ENCODE assay signal across 12 cellular contexts in genomic region chr2:47346107-47346506, GRCh38. TPM values are rescaled to one million over a fixed set of nuclear protein-coding genes. Genes with fewer than 3 reads are reported as not detected.
DNase-seq lines count a peak whose midpoint lies in the region; ATAC-seq, FAIRE-seq and TF ChIP-seq lines count a peak whose summit lies in the region.
"Had no signal": no experiment of that assay in that cellular context is flagged by ENCODE, and none has a peak within 500 bp of the region (broad histone marks: within the 10 kb centered on the region; RNA-seq: fewer than 3 reads in every experiment).

No MANE protein-coding gene starts in this region.

- no peaks in the 10 kb centered on the region for H3K27me3 Mint-ChIP-seq in mesothelial cell of epicardium (ENCODE audit: low read depth)

- POLR2A ChIA-PET in K562 (lab: Yijun Ruan, JAX), result interaction anchor here (1.2 to 1.6 kb wide), 3 partner anchors 9 to 29 kb away, joined by 3 to 4 read pairs (median 4); no protein-coding TSS in a partner anchor

- H3K9ac ChIP-seq in HUES6 (ENCODE audit: low read length) (peak overlapping the region; percentile 90), K562 (ENCODE audit: insufficient read depth in 1 of 2, low read depth in 2 of 2, low read length in 2 of 2) (no peak overlapping the region)

- TF ChIP-seq EP300 in K562 (IDR thresholded peaks at IDR 0.05; ENCODE audit: low read length), result no peak

- no peaks in the 10 kb centered on the region for H3K9me3 Mint-ChIP-seq in mesothelial cell of epicardium
- H3K9me3 Mint-ChIP-seq: activated T-helper 17 cell treated with anti-CD3 and anti-CD28 coated beads, Interleukin-2, amount 50 U/mL, for 72 hours; natural killer cell treated with Interleukin-12 subunit alpha and Interleukin-12 subunit beta and Interleukin-15 and Interleukin-18, amount 100 ng/mL, for 72 hours had no signal

- TF ChIP-seq CTCF in 22Rv1 (IDR thresholded peaks at IDR 0.05) (no peak), K562 (IDR thresholded peaks at IDR 0.05 in 2 of 3, conservative IDR thresholded peaks at IDR 0.05 in 1 of 3; ENCODE audit: insufficient read depth in 2 of 3, low read depth in 1 of 3, low read length in 3 of 3) (no peak), mesothelial cell of epicardium (IDR thresholded peaks at IDR 0.05; ENCODE audit: unreplicated experiment) (no peak), lower leg skin (IDR thresholded peaks at IDR 0.05) (no peak)

- no peaks in the 10 kb centered on the region for H4K20me1 ChIP-seq in K562 (replicated peaks; ENCODE audit: control insufficient read depth, insufficient read depth, low read length)

- intact Hi-C loops in K562 (cut with micrococcal nuclease), result no loop called here
- intact Hi-C loops in lower leg skin (cut with DNase I; ENCODE audit: low total_unique reads), result no loop called here

- ATAC-seq in K562 (no peak), HG03439 (IDR thresholded peaks at IDR 0.05; ENCODE audit: unreplicated experiment) (no peak)
- ATAC-seq: activated T-helper 17 cell treated with anti-CD3 and anti-CD28 coated beads, Interleukin-2, amount 50 U/mL, for 72 hours; natural killer cell treated with Interleukin-12 subunit alpha and Interleukin-12 subunit beta and Interleukin-15 and Interleukin-18, amount 100 ng/mL, for 72 hours had no signal

- H3K9me1 ChIP-seq in K562 (ENCODE audit: control insufficient read depth, insufficient read depth, low read length), result no peaks in the 10 kb centered on the region

- peak overlapping the region; percentile 99 for H3K27ac Mint-ChIP-seq in mesothelial cell of epicardium
- H3K27ac Mint-ChIP-seq: activated T-helper 17 cell treated with anti-CD3 and anti-CD28 coated beads, Interleukin-2, amount 50 U/mL, for 72 hours; natural killer cell treated with Interleukin-12 subunit alpha and Interleukin-12 subunit beta and Interleukin-15 and Interleukin-18, amount 100 ng/mL, for 72 hours had no signal

- peak overlapping the region; percentile 80 for H3K4me3 Mint-ChIP-seq in mesothelial cell of epicardium
- H3K4me3 Mint-ChIP-seq: activated T-helper 17 cell treated with anti-CD3 and anti-CD28 coated beads, Interleukin-2, amount 50 U/mL, for 72 hours; natural killer cell treated with Interleukin-12 subunit alpha and Interleukin-12 subunit beta and Interleukin-15 and Interleukin-18, amount 100 ng/mL, for 72 hours had no signal

- no peaks in the 10 kb centered on the region for H3K36me3 ChIP-seq in HUES6 (ENCODE audit: control insufficient read depth, insufficient read depth, low read length)
- H3K36me3 ChIP-seq in K562 (ENCODE audit: control insufficient read depth, insufficient read depth, low read length), result no peaks in the 10 kb centered on the region

- H3K4me1 ChIP-seq in HUES6 (ENCODE audit: control insufficient read depth, insufficient read depth, low read length), result peaks cover 36% of the 10 kb centered on the region
- H3K4me1 ChIP-seq in K562 (replicated peaks in 1 of 2; ENCODE audit: control insufficient read depth in 2 of 2, insufficient read depth in 2 of 2, low read length in 2 of 2), result peaks cover 7 to 16% of the 10 kb centered on the region in 2 experiments; a peak in 4 of 5 replicates

- DNase-seq in K562 (ENCODE audit: extremely low read depth in 1 of 4, low spot score in 3 of 4) (no peak), mesothelial cell of epicardium (ENCODE audit: low spot score in 2 of 2, unreplicated experiment in 2 of 2) (no peak), DMS 273 treated with DMSO at 0.1 percent for 48 hours (lab: John Stamatoyannopoulos, UW) (no peak), pons (ENCODE audit: low spot score) (no peak), lower leg skin (ENCODE audit: low spot score in 2 of 2) (no peak)
- DNase-seq: activated CD4-positive, alpha-beta T cell treated with anti-CD3 and anti-CD28 coated beads for 4 hours had no signal

- peaks cover 44% of the 10 kb centered on the region for H3K4me1 Mint-ChIP-seq in mesothelial cell of epicardium
- H3K4me1 Mint-ChIP-seq: activated T-helper 17 cell treated with anti-CD3 and anti-CD28 coated beads, Interleukin-2, amount 50 U/mL, for 72 hours had no signal

- no TSS peak for BruUV-seq in K562 (replicated peaks; lab: Mats Ljungman, UMichigan)

- H3K36me3 Mint-ChIP-seq in mesothelial cell of epicardium, result no peaks in the 10 kb centered on the region
- H3K36me3 Mint-ChIP-seq: natural killer cell treated with Interleukin-12 subunit alpha and Interleukin-12 subunit beta and Interleukin-15 and Interleukin-18, amount 100 ng/mL, for 72 hours had no signal

- peak overlapping the region; percentile 88 for H2AFZ ChIP-seq in K562 (ENCODE audit: low read depth, low read length)

- H3K4me2 ChIP-seq in K562 (ENCODE audit: insufficient read depth, low read length), result no peak overlapping the region

- in situ Hi-C loops in K562 (cut with MboI), result no loop called here

- WGBS in K562 (ENCODE audit: insufficient coverage, low coverage, missing lambda C conversion rate), result 47% methylated on average over 3 of the region's 3 CpGs
- 71 to 89% methylated on average over 3 of the region's 3 CpGs for WGBS in lower leg skin, 2 donors

- H3K27me3 ChIP-seq in HUES6 (ENCODE audit: control insufficient read depth, insufficient read depth, low read length) (no peaks in the 10 kb centered on the region), K562 (ENCODE audit: control insufficient read depth in 2 of 2, insufficient read depth in 2 of 2, low read length in 2 of 2) (no peaks in the 10 kb centered on the region)

- H3K79me2 ChIP-seq in K562 (ENCODE audit: control insufficient read depth, insufficient read depth, low read length), result no peaks in the 10 kb centered on the region

- TF ChIP-seq POLR2A in K562 (conservative IDR thresholded peaks at IDR 0.05) (no peak), lower leg skin (IDR thresholded peaks at IDR 0.05) (no peak)

- peak overlapping the region; percentile 59 for H3K4me3 ChIP-seq in HUES6 (ENCODE audit: low read depth, low read length)
- no peak overlapping the region for H3K4me3 ChIP-seq in K562
- H3K4me3 ChIP-seq in lower leg skin (ENCODE audit: low read depth, poor library complexity, severe bottlenecking), result no peak overlapping the region

- TF ChIP-seq RAD21 in K562 (CRISPR knock-in tag; conservative IDR thresholded peaks at IDR 0.05 in 1 of 2, IDR thresholded peaks at IDR 0.05 in 1 of 2), result no peak

- no peaks in the 10 kb centered on the region for H3K9me3 ChIP-seq in HUES6 (ENCODE audit: control insufficient read depth, insufficient read depth, low read depth, low read length)
- H3K9me3 ChIP-seq in K562 (replicated peaks; ENCODE audit: control insufficient read depth, insufficient read depth, low read depth, low read length), result no peaks in the 10 kb centered on the region

- peak overlapping the region; percentile 94 for H3K27ac ChIP-seq in 22Rv1
- peak overlapping the region; percentile 96 for H3K27ac ChIP-seq in HUES6 (ENCODE audit: low read depth, low read length)
- no peak overlapping the region for H3K27ac ChIP-seq in K562 (ENCODE audit: extremely low read depth, low read depth, low read length)

- no peak for FAIRE-seq in K562 (lab: Jason Lieb, UNC)
- FAIRE-seq: G401.6 had no signal

- CTCF ChIA-PET in K562 (lab: Yijun Ruan, JAX; ENCODE audit: low intra/inter-chr PET ratio), result no interaction called here

TF ChIP-seq in K562, 482 proteins besides CTCF, POLR2A, EP300 and RAD21 (continues in another document):
- TF ChIP-seq DNMT1 (IDR thresholded peaks at IDR 0.05), result no peak

RNA-seq across cellular contexts. Expression of gene EPCAM, which starts 23.0 kb away (rescaled TPM):
- total RNA-seq in K562 (2011; cell fraction: chromatin; rRNA removed; ENCODE audit: low replicate concordance), result 38.7 and 73.4 TPM in 2 replicates
- 48.5 and 54.7 TPM in 2 replicates for total RNA-seq in K562 (2011; cell fraction: nucleolus; rRNA removed)
- 52.1 and 64.7 TPM in 2 replicates for total RNA-seq in K562 (2011; cell fraction: nucleoplasm; rRNA removed)
- total RNA-seq in K562 (2014; rRNA removed), result 50.1 and 51.8 TPM in 2 replicates
- total RNA-seq in K562 (2014; rRNA removed; fragmentation: Illumina TruSeq; extraction: Trizol), result 85.5 and 89.2 TPM in 2 replicates
- 83.2 and 86.1 TPM in 2 replicates for total RNA-seq in K562 (2015; rRNA removed; fragmentation: Illumina TruSeq; extraction: Trizol)
- total RNA-seq in K562 (2021), result 62.9 and 63.1 TPM in 2 replicates
- polyA plus RNA-seq in K562 (2011; rRNA removed), result 54.2 and 68.9 TPM in 2 replicates
- 21.7 and 27.4 TPM in 2 replicates for polyA plus RNA-seq in K562 (2011; cell fraction: cytosol; rRNA removed)
- 14.9 and 21.0 TPM in 2 replicates for polyA plus RNA-seq in K562 (2011; cell fraction: nucleus; rRNA removed)
- 50.2 and 52.8 TPM in 2 replicates for polyA plus RNA-seq in K562 (2012)
- 68.8 and 95.5 TPM in 2 replicates for polyA plus RNA-seq in K562 (2014; fragmentation: Illumina TruSeq; extraction: Trizol)
- polyA plus RNA-seq in K562 (2014; fragmentation: Nextera tagmentation; extraction: Ambion mirVana), result 10 to 100 TPM; 59.0 to 63.1 TPM
- polyA plus RNA-seq in K562 (2014; rRNA removed), result 76.3 and 77.2 TPM in 2 replicates
- polyA minus RNA-seq in K562 (2011; rRNA and poly(A)+ RNA removed), result 84.1 and 94.2 TPM in 2 replicates
- 24.9 and 37.7 TPM in 2 replicates for polyA minus RNA-seq in K562 (2011; cell fraction: cytosol; rRNA and poly(A)+ RNA removed)
- 11.8 and 22.1 TPM in 2 replicates for polyA minus RNA-seq in K562 (2011; cell fraction: nucleus; rRNA and poly(A)+ RNA removed)
- 132 to 136 TPM (median 134 TPM) in 3 replicates for total RNA-seq in mesothelial cell of epicardium
- total RNA-seq in lower leg skin, result 10 to 100 TPM in 1 of 4 donors, 1 to 10 TPM in 3; 5.2 to 10.8 (median 7.0) TPM

RNA-seq across cellular contexts. Expression of gene MSH2, which starts 56.8 kb away (rescaled TPM):
- total RNA-seq in K562 (2011; cell fraction: chromatin; rRNA removed; ENCODE audit: low replicate concordance), result 35.6 and 139 TPM in 2 replicates
- total RNA-seq in K562 (2011; cell fraction: nucleolus; rRNA removed), result 19.0 and 21.7 TPM in 2 replicates
- 21.8 and 27.2 TPM in 2 replicates for total RNA-seq in K562 (2011; cell fraction: nucleoplasm; rRNA removed)
- total RNA-seq in K562 (2014; rRNA removed), result 85.9 and 99.2 TPM in 2 replicates
- 139 and 161 TPM in 2 replicates for total RNA-seq in K562 (2014; rRNA removed; fragmentation: Illumina TruSeq; extraction: Trizol)
- total RNA-seq in K562 (2015; rRNA removed; fragmentation: Illumina TruSeq; extraction: Trizol), result 109 and 118 TPM in 2 replicates
- 95.1 and 113 TPM in 2 replicates for total RNA-seq in K562 (2021)
- 85.0 and 133 TPM in 2 replicates for polyA plus RNA-seq in K562 (2011; rRNA removed)
- polyA plus RNA-seq in K562 (2011; cell fraction: cytosol; rRNA removed), result 21.8 and 46.2 TPM in 2 replicates
- 27.0 and 36.1 TPM in 2 replicates for polyA plus RNA-seq in K562 (2011; cell fraction: nucleus; rRNA removed)
- 63.4 and 77.6 TPM in 2 replicates for polyA plus RNA-seq in K562 (2012)
- polyA plus RNA-seq in K562 (2014; fragmentation: Illumina TruSeq; extraction: Trizol), result 113 and 125 TPM in 2 replicates
- polyA plus RNA-seq in K562 (2014; fragmentation: Nextera tagmentation; extraction: Ambion mirVana), result 10 to 100 TPM; 51.8 to 60.6 TPM
- polyA plus RNA-seq in K562 (2014; rRNA removed), result 93.2 and 93.3 TPM in 2 replicates
- polyA minus RNA-seq in K562 (2011; rRNA and poly(A)+ RNA removed), result 137 and 148 TPM in 2 replicates
- 44.2 and 56.7 TPM in 2 replicates for polyA minus RNA-seq in K562 (2011; cell fraction: cytosol; rRNA and poly(A)+ RNA removed)
- polyA minus RNA-seq in K562 (2011; cell fraction: nucleus; rRNA and poly(A)+ RNA removed), result 24.0 and 38.8 TPM in 2 replicates
- total RNA-seq in mesothelial cell of epicardium, result 38.3 to 39.9 TPM (median 39.6 TPM) in 3 replicates
- 10 to 100 TPM; 10.6 to 11.9 (median 11.5) TPM for total RNA-seq in lower leg skin
